ENCODE assay signal across 13 cellular contexts in the genomic region with DNA sequence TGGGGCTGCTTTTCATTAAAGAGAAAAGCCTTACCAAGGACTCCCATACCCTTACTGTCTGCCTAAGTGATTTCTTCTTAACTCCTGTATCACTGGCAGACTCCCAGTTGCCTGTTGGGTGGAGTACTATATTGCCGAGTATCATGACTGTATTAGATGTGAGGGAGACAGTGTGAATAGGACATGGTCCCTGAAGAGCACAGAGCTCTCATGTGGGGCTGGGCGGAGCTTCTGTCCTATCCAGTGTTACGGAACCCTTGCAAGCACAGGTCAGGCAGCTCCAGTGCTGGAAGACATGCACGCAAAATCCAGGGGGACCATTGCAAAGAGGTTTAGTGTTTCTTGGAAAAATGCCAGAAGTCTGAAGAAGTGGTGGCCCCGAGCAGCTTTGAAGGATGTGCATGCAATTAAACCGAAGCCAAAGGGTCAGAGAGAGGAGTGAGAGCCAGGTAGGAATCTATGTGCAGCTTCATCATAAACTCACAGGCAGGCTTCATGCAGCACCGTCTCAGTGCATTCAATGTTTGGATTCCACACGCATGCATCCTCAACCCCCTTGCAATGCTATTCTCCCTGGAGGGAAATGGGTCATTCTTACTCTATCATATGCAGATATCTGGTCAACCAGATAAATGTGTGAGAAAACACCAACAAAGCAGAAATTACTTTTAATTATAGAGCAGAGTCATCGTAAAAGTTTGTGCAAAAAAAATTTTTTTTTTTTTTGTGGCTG. TPM values are rescaled to one million over a fixed set of nuclear protein-coding genes. Genes with fewer than 3 reads are reported as not detected.
A peak's percentile ranks its signal among the peaks of the same experiment; 100 is the strongest.
DNase-seq lines count a peak whose midpoint lies in the region; ATAC-seq lines count a peak whose summit lies in the region.
"Had no signal": no experiment of that assay in that cellular context is flagged by ENCODE, and none has a peak within 500 bp of the region (broad histone marks: within the 10 kb centered on the region; RNA-seq: fewer than 3 reads in every experiment).

No MANE protein-coding gene starts in this region.

- no peak overlapping the region for H2BK5ac ChIP-seq in neuronal stem cell (ENCODE audit: low read length)

- no peak overlapping the region for H3K4ac ChIP-seq in neuronal stem cell (ENCODE audit: low read length)

- no peaks in the 10 kb centered on the region for H3K79me1 ChIP-seq in neuronal stem cell (ENCODE audit: low read depth, low read length)

- no peak overlapping the region for H4K8ac ChIP-seq in neuronal stem cell (ENCODE audit: low read depth, low read length)

- H3K27ac ChIP-seq in GM23248 (no peak overlapping the region), neuronal stem cell (replicated peaks; ENCODE audit: low read length) (no peak overlapping the region)
- H3K27ac ChIP-seq: ovary had no signal

- no peak overlapping the region for H3K14ac ChIP-seq in neuronal stem cell (ENCODE audit: low read length)

- no peak overlapping the region for H2AFZ ChIP-seq in GM23248
- H2AFZ ChIP-seq in neuronal stem cell (ENCODE audit: low read length): peak overlapping the region; percentile 80

- no peaks in the 10 kb centered on the region for H4K20me1 ChIP-seq in GM23248 (ENCODE audit: insufficient read depth)

- H3K23ac ChIP-seq in neuronal stem cell (ENCODE audit: low read depth, low read length, poor library complexity): no peak overlapping the region

- H3K18ac ChIP-seq in neuronal stem cell (ENCODE audit: low read length): no peak overlapping the region

- H2AK5ac ChIP-seq in neuronal stem cell (ENCODE audit: low read depth, low read length): no peak overlapping the region

- H3K4me3 ChIP-seq in GM23248 (no peak overlapping the region), adipocyte (ENCODE audit: low read length) (no peak overlapping the region), neuronal stem cell (ENCODE audit: low read length in 2 of 2) (no peak overlapping the region)
- H3K4me3 ChIP-seq: ovary had no signal

- H3K9me2 ChIP-seq in GM23248 (ENCODE audit: insufficient read depth): no peaks in the 10 kb centered on the region

- WGBS in GM23248 (ENCODE audit: low coverage in 1 of 2, low lambda C conversion rate in 2 of 2, missing lambda C conversion rate in 2 of 2), 2 experiments: 5% methylated on average over 9 of the region's 9 CpGs
- no CpG with 5 or more reads among the region's 9 CpGs for WGBS in neuronal stem cell (ENCODE audit: extremely low coverage in 2 of 2, insufficient read length in 2 of 2, insufficient replicate concordance in 1 of 2), 2 donors

- no peaks in the 10 kb centered on the region for H3K79me2 ChIP-seq in GM23248 (ENCODE audit: insufficient read depth)

- DNase-seq in GM23248: peak; percentile 9
- DNase-seq in NCI-H2029 treated with DMSO at 0.1 percent for 48 hours (lab: John Stamatoyannopoulos, UW): peak; percentile 21
- DNase-seq in adipocyte (ENCODE audit: low read depth): peak; percentile 7
- no peak for DNase-seq in neuronal stem cell (ENCODE audit: low spot score)
- no peak for DNase-seq in left lobe of liver (ENCODE audit: low spot score)
- DNase-seq in NOMO-1 treated with dmso at 0.1 percent for 144 hours (lab: John Stamatoyannopoulos, UW; ENCODE audit: unreplicated experiment): no peak
- DNase-seq in GDM1 (lab: John Stamatoyannopoulos, UW): no peak
- DNase-seq in NCI-H2196 treated with DMSO at 0.1 percent for 48 hours (lab: John Stamatoyannopoulos, UW; ENCODE audit: unreplicated experiment): no peak
- DNase-seq: DMS53; immature natural killer cell; NCI-H2081; ovary; stimulated activated naive CD4-positive, alpha-beta T cell treated with Interleukin-2 at 50 U/mL for 16 hours had no signal

- H3K9me3 ChIP-seq in GM23248 (ENCODE audit: low read depth) (no peaks in the 10 kb centered on the region), adipocyte (ENCODE audit: control insufficient read depth, low read length) (peaks cover 14% of the 10 kb centered on the region), neuronal stem cell (replicated peaks in 1 of 2; ENCODE audit: control insufficient read depth in 2 of 2, insufficient read depth in 1 of 2, low read depth in 1 of 2, low read length in 2 of 2) (peaks cover 0 to 9% of the 10 kb centered on the region in 2 donors)
- H3K9me3 ChIP-seq: ovary had no signal

- no peaks in the 10 kb centered on the region for H3K36me3 ChIP-seq in GM23248 (ENCODE audit: low read depth)
- no peaks in the 10 kb centered on the region for H3K36me3 ChIP-seq in adipocyte (ENCODE audit: control insufficient read depth, insufficient read depth, low read length, severe bottlenecking)
- H3K36me3 ChIP-seq in neuronal stem cell (replicated peaks in 1 of 2; ENCODE audit: control insufficient read depth in 2 of 2, insufficient read depth in 2 of 2, low read length in 2 of 2): no peaks in the 10 kb centered on the region
- H3K36me3 ChIP-seq: ovary had no signal

- no peak overlapping the region for H3K9ac ChIP-seq in GM23248
- no peak overlapping the region for H3K9ac ChIP-seq in adipocyte (ENCODE audit: low read length)
- H3K9ac ChIP-seq in neuronal stem cell (ENCODE audit: low read depth, low read length, poor library complexity): no peak overlapping the region

- H3K27me3 ChIP-seq in GM23248 (replicated peaks; ENCODE audit: insufficient read depth) (peaks cover 19% of the 10 kb centered on the region), adipocyte (replicated peaks; ENCODE audit: control insufficient read depth, insufficient read depth, low read length) (peaks cover 53% of the 10 kb centered on the region), neuronal stem cell (ENCODE audit: control insufficient read depth in 3 of 3, insufficient read depth in 3 of 3, low read depth in 1 of 3, low read length in 3 of 3) (no peaks in the 10 kb centered on the region)
- H3K27me3 ChIP-seq: ovary had no signal

- in situ Hi-C loops in GM23248 (cut with MboI): no loop called here

- ATAC-seq in left lobe of liver: no peak

- no peak overlapping the region for H3K4me2 ChIP-seq in GM23248 (ENCODE audit: unreplicated experiment)
- H3K4me2 ChIP-seq in neuronal stem cell (ENCODE audit: insufficient read depth, low read length, poor library complexity, severe bottlenecking): no peak overlapping the region

- no peak overlapping the region for H2BK15ac ChIP-seq in neuronal stem cell (ENCODE audit: low read length)

- H3K4me1 ChIP-seq in GM23248 (ENCODE audit: insufficient read depth) (peaks cover 7% of the 10 kb centered on the region; the same call in 1 of the 2 replicates), adipocyte (ENCODE audit: control insufficient read depth, insufficient read depth, low read length) (peaks cover 12% of the 10 kb centered on the region), neuronal stem cell (ENCODE audit: control insufficient read depth in 2 of 2, insufficient read depth in 1 of 2, low read depth in 1 of 2, low read length in 2 of 2) (peaks cover 7 to 16% of the 10 kb centered on the region in 2 donors)

- peaks cover 5% of the 10 kb centered on the region; the same call in 1 of the 2 replicates for H3F3A ChIP-seq in GM23248 (ENCODE audit: insufficient read depth)

- no peak overlapping the region for H2BK12ac ChIP-seq in neuronal stem cell (ENCODE audit: low read length)

- no peak overlapping the region for H4K91ac ChIP-seq in neuronal stem cell (ENCODE audit: low read depth, low read length, poor library complexity)

- H2BK120ac ChIP-seq in neuronal stem cell (ENCODE audit: low read depth, low read length): no peak overlapping the region

RNA-seq across cellular contexts. Expression of gene DHRSX, which starts 49.7 kb away (rescaled TPM):
- total RNA-seq in GM23248 (2014; rRNA removed; shearing (Covaris generic)): 15.2 and 19.6 TPM in 2 replicates
- polyA plus RNA-seq in GM23248 (2016; fragmentation: Nextera tagmentation; extraction: Ambion mirVana): 30.2 and 31.1 TPM in 2 replicates
- 24.5 TPM for polyA plus RNA-seq in neuronal stem cell (2013, experiment 1 of 2)
- polyA plus RNA-seq in neuronal stem cell (2013, experiment 2 of 2): 24.6 TPM
- total RNA-seq in left lobe of liver: 23.0 TPM

RNA-seq across cellular contexts. Expression of gene ZBED1, which starts 49.7 kb away (rescaled TPM):
- 30.4 and 31.1 TPM in 2 replicates for total RNA-seq in GM23248 (2014; rRNA removed; shearing (Covaris generic))
- 20.7 and 25.7 TPM in 2 replicates for polyA plus RNA-seq in GM23248 (2016; fragmentation: Nextera tagmentation; extraction: Ambion mirVana)
- polyA plus RNA-seq in neuronal stem cell (2013, experiment 1 of 2): 19.2 TPM
- 18.2 TPM for polyA plus RNA-seq in neuronal stem cell (2013, experiment 2 of 2)
- 49.4 TPM for total RNA-seq in left lobe of liver

Comparison
In these comparisons a context has a peak if more than half of its experiments do, and no peak if none do; other contexts are left out.
1. DNase-seq: peak in GM23248 (single experiment), NCI-H2029 treated with DMSO at 0.1 percent for 48 hours (single experiment) and adipocyte (single experiment); none in neuronal stem cell (single experiment), left lobe of liver (single experiment), NOMO-1 treated with dmso at 0.1 percent for 144 hours (single experiment), GDM1 (single experiment) and NCI-H2196 treated with DMSO at 0.1 percent for 48 hours (single experiment).